27 cellular contexts compared by ENCODE assay signal in genomic region chr2:177545143-177545542, GRCh38.
"Had no signal": no experiment of that assay in that cellular context is flagged by ENCODE, and none has a peak within 500 bp of the region (broad histone marks: within the 10 kb centered on the region; RNA-seq: fewer than 3 reads in every experiment).

No MANE protein-coding gene starts in this region.

- H3K9me3 ChIP-seq: breast epithelium, colonic mucosa, esophagus squamous epithelium, gastrocnemius medialis, left lung, transverse colon, uterus had no signal

- ATAC-seq: activated naive CD4-positive, alpha-beta T cell treated with anti-CD3 and anti-CD28 coated beads, Interleukin-2, amount 50 U/mL, for 72 hours; activated T-helper 17 cell treated with anti-CD3 and anti-CD28 coated beads, Interleukin-2, amount 50 U/mL, for 72 hours; effector memory CD8-positive, alpha-beta T cell; gastrocnemius medialis; left lung; naive thymus-derived CD8-positive, alpha-beta T cell; sciatic nerve; stimulated activated memory B cell treated with anti-CD40 and anti-IgM and Interleukin-4, amounts not matched to agents 10 μg/mL and 1 μg/mL and 100 μg/mL, for 72 hours had no signal

- H3K36me3 Mint-ChIP-seq: activated naive CD4-positive, alpha-beta T cell treated with anti-CD3 and anti-CD28 coated beads, Interleukin-2, amount 50 U/mL, for 72 hours; neural progenitor cell had no signal

- H3K36me3 ChIP-seq: breast epithelium, colonic mucosa, esophagus squamous epithelium, gastrocnemius medialis, left lung, neural progenitor cell, transverse colon, uterus had no signal

- H3K27me3 ChIP-seq: breast epithelium, colonic mucosa, dorsolateral prefrontal cortex, esophagus squamous epithelium, gastrocnemius medialis, left lung, neural progenitor cell, transverse colon, uterus had no signal

- H3K9me3 Mint-ChIP-seq: activated T-helper 17 cell treated with anti-CD3 and anti-CD28 coated beads, Interleukin-2, amount 50 U/mL, for 72 hours; central memory CD8-positive, alpha-beta T cell had no signal

- H2AFZ ChIP-seq: neural progenitor cell had no signal

- H3K27ac Mint-ChIP-seq: activated naive CD4-positive, alpha-beta T cell treated with anti-CD3 and anti-CD28 coated beads, Interleukin-2, amount 50 U/mL, for 72 hours; effector memory CD8-positive, alpha-beta T cell; neural progenitor cell; stimulated activated memory B cell treated with anti-CD40 and anti-IgM and Interleukin-4, amounts not matched to agents 10 μg/mL and 1 μg/mL and 100 μg/mL, for 72 hours had no signal

- H3K9ac ChIP-seq: neural progenitor cell had no signal

- H3K27ac ChIP-seq: breast epithelium, colonic mucosa, dorsolateral prefrontal cortex, esophagus squamous epithelium, gastrocnemius medialis, left lung, neural progenitor cell, transverse colon, uterus had no signal

- H3K27me3 Mint-ChIP-seq: activated T-helper 17 cell treated with anti-CD3 and anti-CD28 coated beads, Interleukin-2, amount 50 U/mL, for 72 hours; central memory CD8-positive, alpha-beta T cell; effector memory CD8-positive, alpha-beta T cell; naive thymus-derived CD8-positive, alpha-beta T cell; stimulated activated memory B cell treated with anti-CD40 and anti-IgM and Interleukin-4, amounts not matched to agents 10 μg/mL and 1 μg/mL and 100 μg/mL, for 72 hours had no signal

- DNase-seq: activated CD4-positive, alpha-beta T cell treated with anti-CD3 and anti-CD28 coated beads for 4 hours; activated CD4-positive, alpha-beta T cell treated with anti-CD3 and anti-CD28 coated beads, Interleukin-2, amount 50 U/mL, for 48 hours; activated CD4-positive, CD25-positive, alpha-beta regulatory T cell; colonic mucosa; dorsolateral prefrontal cortex; effector memory CD8-positive, alpha-beta T cell; esophagus squamous epithelium; gastrocnemius medialis; hippocampal formation; kidney glomerular epithelial cell; left lung; naive thymus-derived CD8-positive, alpha-beta T cell; posterior cingulate gyrus; small intestine; stimulated activated CD4-positive, alpha-beta T cell treated with anti-CD3 and anti-CD28 coated beads, Interleukin-15, amount 100 ng/mL, for 24 hours; T1000; transverse colon; uterus had no signal

- H3K4me2 ChIP-seq: neural progenitor cell had no signal

- H3K4me3 ChIP-seq: breast epithelium, colonic mucosa, dorsolateral prefrontal cortex, esophagus squamous epithelium, gastrocnemius medialis, left lung, neural progenitor cell, transverse colon, uterus had no signal

- H3K4me3 Mint-ChIP-seq: activated T-helper 17 cell treated with anti-CD3 and anti-CD28 coated beads, Interleukin-2, amount 50 U/mL, for 72 hours; central memory CD8-positive, alpha-beta T cell; effector memory CD8-positive, alpha-beta T cell; mesothelial cell of epicardium; naive thymus-derived CD8-positive, alpha-beta T cell; neural progenitor cell; stimulated activated memory B cell treated with anti-CD40 and anti-IgM and Interleukin-4, amounts not matched to agents 10 μg/mL and 1 μg/mL and 100 μg/mL, for 72 hours had no signal

- H3K4me1 Mint-ChIP-seq: activated T-helper 17 cell treated with anti-CD3 and anti-CD28 coated beads, Interleukin-2, amount 50 U/mL, for 72 hours; central memory CD8-positive, alpha-beta T cell; neural progenitor cell; stimulated activated memory B cell treated with anti-CD40 and anti-IgM and Interleukin-4, amounts not matched to agents 10 μg/mL and 1 μg/mL and 100 μg/mL, for 72 hours had no signal

- H3K4me1 ChIP-seq: colonic mucosa, esophagus squamous epithelium, gastrocnemius medialis, left lung, neural progenitor cell, transverse colon, uterus had no signal

- FAIRE-seq: astrocyte, small intestine had no signal
